Comparison of ENCODE assay signal across 19 cellular contexts in genomic region chr9:81317223-81317622, GRCh38.
"Had no signal": no experiment of that assay in that cellular context is flagged by ENCODE, and none has a peak within 500 bp of the region (broad histone marks: within the 10 kb centered on the region; RNA-seq: fewer than 3 reads in every experiment).

No MANE protein-coding gene starts in this region.

- H3K4me1 ChIP-seq: left ventricle myocardium inferior, lower lobe of right lung, suprapubic skin, upper lobe of right lung, vagina had no signal

- H3K27me3 ChIP-seq: esophagus muscularis mucosa, hepatocyte, ovary, suprapubic skin, tibial artery, upper lobe of right lung, vagina had no signal

- H2AFZ ChIP-seq: hepatocyte had no signal

- H3K36me3 ChIP-seq: esophagus muscularis mucosa, left ventricle myocardium inferior, lower lobe of right lung, ovary, suprapubic skin, tibial artery, upper lobe of right lung, vagina had no signal

- DNase-seq: effector memory CD8-positive, alpha-beta T cell; kidney; left cardiac atrium; left ventricle myocardium inferior; lower lobe of right lung; natural killer cell; ovary; right cardiac atrium; stimulated activated CD4-positive, alpha-beta T cell treated with anti-CD3 and anti-CD28 coated beads, Interleukin-4, amount 100 ng/mL, for 1 hour; stimulated activated CD8-positive, alpha-beta memory T cell treated with anti-CD3 and anti-CD28 coated beads, Interleukin-4, amount 100 ng/mL, for 48 hours; stimulated activated naive CD8-positive, alpha-beta T cell treated with anti-CD3 and anti-CD28 coated beads, Interleukin-15, Interleukin-2, amounts not matched to agents 100 U/mL and 50 U/mL, for 24 hours; tibial artery; upper lobe of right lung had no signal

- H3K9me3 ChIP-seq: esophagus muscularis mucosa, lower lobe of right lung, ovary, suprapubic skin, tibial artery, upper lobe of right lung, vagina had no signal

- H3K4me3 ChIP-seq: esophagus muscularis mucosa, hepatocyte, left ventricle myocardium inferior, lower lobe of right lung, ovary, suprapubic skin, tibial artery, upper lobe of right lung, vagina had no signal

- H3K4me2 ChIP-seq: hepatocyte had no signal

- H3K27ac ChIP-seq: epithelial cell of prostate, esophagus muscularis mucosa, hepatocyte, left ventricle myocardium inferior, lower lobe of right lung, ovary, suprapubic skin, tibial artery, upper lobe of right lung, vagina had no signal

- ATAC-seq: effector memory CD8-positive, alpha-beta T cell; left cardiac atrium; lower lobe of right lung; natural killer cell; right cardiac atrium; stimulated activated effector memory CD8-positive, alpha-beta T cell treated with anti-CD3 and anti-CD28 coated beads, Interleukin-12 subunit alpha, Interleukin-12 subunit beta, amount 100 ng/mL, for 72 hours; stimulated activated naive CD8-positive, alpha-beta T cell treated with anti-CD3 and anti-CD28 coated beads, Interleukin-15, Interleukin-2, amounts not matched to agents 100 U/mL and 50 U/mL, for 24 hours; upper lobe of right lung had no signal
